In genomic region chr3:48088056-48088748, GRCh38 we compare ENCODE assay signal across 8 cellular contexts.
DNase-seq lines count a peak whose midpoint lies in the region; ATAC-seq, FAIRE-seq and TF ChIP-seq lines count a peak whose summit lies in the region.

No MANE protein-coding gene starts in this region.

- H3K9me1 ChIP-seq in K562 (ENCODE audit: control insufficient read depth, insufficient read depth, low read length), result no peaks in the 10 kb centered on the region

- CTCF ChIA-PET in OCI-LY7 (lab: Charles Lee; ENCODE audit: unreplicated experiment), result no interaction called here
- CTCF ChIA-PET in K562 (lab: Yijun Ruan, JAX; ENCODE audit: low intra/inter-chr PET ratio), result no interaction called here

- H4K20me1 ChIP-seq in OCI-LY7 (ENCODE audit: insufficient read depth, low read length), result peaks cover 5% of the 10 kb centered on the region; the same call in 1 of the 2 replicates
- 0 out of 2 replicates have a peak, but pooled peaks cover 6% of the 10 kb centered on the region for H4K20me1 ChIP-seq in K562 (replicated peaks; ENCODE audit: control insufficient read depth, insufficient read depth, low read length)

- H3K4me2 ChIP-seq in OCI-LY7 (ENCODE audit: low read length) (peak overlapping the region; percentile 87), K562 (ENCODE audit: insufficient read depth, low read length) (peak overlapping the region; percentile 99)

- no TSS peak for BruUV-seq in OCI-LY7 (replicated peaks; lab: Mats Ljungman, UMichigan)
- no TSS peak for BruUV-seq in K562 (replicated peaks; lab: Mats Ljungman, UMichigan)

- H3K79me2 ChIP-seq in OCI-LY7 (ENCODE audit: insufficient read depth, low read depth, low read length) (peaks cover 23% of the 10 kb centered on the region; the same call in 1 of the 2 replicates), K562 (ENCODE audit: control insufficient read depth, insufficient read depth, low read length) (peaks cover 59% of the 10 kb centered on the region)

- intact Hi-C loops in OCI-LY7 (cut with micrococcal nuclease; ENCODE audit: unreplicated experiment), result loop anchor here (1.0 to 10.0 kb wide), 3 partner anchors 64 to 575 kb away; partner anchors contain the start of genes ATRIP, CCDC51, ELP6 and TMA7
- intact Hi-C loops in K562 (cut with micrococcal nuclease), result loop anchor here (5.0 kb wide), 3 partner anchors 69 to 96 kb away; partner anchors contain the start of gene MAP4

- H3K27me3 ChIP-seq in K562 (ENCODE audit: control insufficient read depth in 2 of 2, insufficient read depth in 2 of 2, low read length in 2 of 2), result no peaks in the 10 kb centered on the region

- H3K4me3 Mint-ChIP-seq in HFFc6 (peak overlapping the region; percentile 98), immature natural killer cell (peak overlapping the region; percentile 91 to 98 (median 95))

- TF ChIP-seq CTCF in HFFc6 (IDR thresholded peaks at IDR 0.05) (no peak), OCI-LY7 (conservative IDR thresholded peaks at IDR 0.05; ENCODE audit: low read length) (no peak), K562 (IDR thresholded peaks at IDR 0.05 in 2 of 3, conservative IDR thresholded peaks at IDR 0.05 in 1 of 3; ENCODE audit: insufficient read depth in 2 of 3, low read depth in 1 of 3, low read length in 3 of 3) (0 out of 6 replicates have a peak, but pooled peaks of 1 of the 3 experiments have one; percentile 5)

- peak; percentile 35 for ATAC-seq in K562

- H3K9me2 ChIP-seq in OCI-LY7 (ENCODE audit: insufficient read depth, low read length), result no peaks in the 10 kb centered on the region

- in situ Hi-C loops in K562 (cut with MboI), result no loop called here

- under 1% methylated on average over 39 of the region's 40 CpGs for whole genome bisulfite sequencing in K562 (ENCODE audit: insufficient coverage, low coverage, missing lambda C conversion rate)

- H2AFZ ChIP-seq in OCI-LY7 (ENCODE audit: low read length) (peak overlapping the region; percentile 34; the same call in 1 of the 2 replicates), K562 (ENCODE audit: low read depth, low read length) (peak overlapping the region; percentile 99)

- H3K27me3 Mint-ChIP-seq in HFFc6 (ENCODE audit: insufficient read depth), result peaks cover 6% of the 10 kb centered on the region
- peaks cover 3 to 5% (median 4%) of the 10 kb centered on the region in 3 donors for H3K27me3 Mint-ChIP-seq in immature natural killer cell (ENCODE audit: low read depth in 3 of 3)

- H3K4me3 ChIP-seq in OCI-LY7 (ENCODE audit: low read depth, low read length, poor library complexity, severe bottlenecking) (peak overlapping the region; percentile 83), K562 (peak overlapping the region; percentile 95)

- H3K9me3 Mint-ChIP-seq in HFFc6 (no peaks in the 10 kb centered on the region), immature natural killer cell (no peaks in the 10 kb centered on the region)

- DNase-seq in NCI-H526 (lab: John Stamatoyannopoulos, UW), result peak; percentile 38 to 46
- no peak for DNase-seq in NCI-H526 treated with DMSO at 0.1 percent for 48 hours (lab: John Stamatoyannopoulos, UW)
- no peak for DNase-seq in HFFc6
- DNase-seq in OCI-LY7 (ENCODE audit: low spot score), result peak; percentile 39
- DNase-seq in K562 (ENCODE audit: extremely low read depth in 1 of 4, low spot score in 3 of 4), result peak; percentile 53 to 73 (median 68)
- DNase-seq in immature natural killer cell, result peak in 2 of 3 donors; percentile 4 to 6
- DNase-seq in stimulated activated CD8-positive, alpha-beta memory T cell treated with anti-CD3 and anti-CD28 coated beads, Interleukin-7, amount 100 ng/mL, for 48 hours (ENCODE audit: extremely low read depth in 1 of 2, low read depth in 1 of 2), result peak; percentile 1 to 6
- DNase-seq in DMS153 (lab: John Stamatoyannopoulos, UW), result no peak

- peaks cover 23% of the 10 kb centered on the region for H3K36me3 Mint-ChIP-seq in HFFc6 (ENCODE audit: low read depth)
- H3K36me3 Mint-ChIP-seq in immature natural killer cell, result peaks cover 0 to 3% (median 0%) of the 10 kb centered on the region in 3 donors

- H3K9ac ChIP-seq in K562 (ENCODE audit: insufficient read depth in 1 of 2, low read depth in 2 of 2, low read length in 2 of 2), result peak overlapping the region; percentile 94 to 99

- H3K9me3 ChIP-seq in OCI-LY7 (ENCODE audit: low read length) (no peaks in the 10 kb centered on the region), K562 (replicated peaks; ENCODE audit: control insufficient read depth, insufficient read depth, low read depth, low read length) (no peaks in the 10 kb centered on the region)

- peak; percentile 40 for FAIRE-seq in K562 (lab: Jason Lieb, UNC)

- TF ChIP-seq RAD21 in K562 (CRISPR knock-in tag; conservative IDR thresholded peaks at IDR 0.05 in 1 of 2, IDR thresholded peaks at IDR 0.05 in 1 of 2), result no peak

- POLR2A ChIA-PET in OCI-LY7 (lab: Charles Lee), result interaction anchor here (0.6 to 0.8 kb wide), 2 partner anchors 95 to 277 kb away, joined by 3 to 4 read pairs; no protein-coding TSS in a partner anchor
- POLR2A ChIA-PET in K562 (lab: Yijun Ruan, JAX), result interaction anchor here (0.5 to 4.5 kb wide), 17 partner anchors 8 to 215 kb away, joined by 3 to 40 read pairs (median 4); no protein-coding TSS in a partner anchor

- no peak for TF ChIP-seq POLR2A in K562 (conservative IDR thresholded peaks at IDR 0.05)

- H3K4me1 ChIP-seq in OCI-LY7 (ENCODE audit: insufficient read depth, low read length, poor library complexity, severe bottlenecking), result peaks cover 19% of the 10 kb centered on the region
- peaks cover 14 to 25% of the 10 kb centered on the region in 2 experiments for H3K4me1 ChIP-seq in K562 (replicated peaks in 1 of 2; ENCODE audit: control insufficient read depth in 2 of 2, insufficient read depth in 2 of 2, low read length in 2 of 2)

- peak overlapping the region; percentile 81 for H3K27ac ChIP-seq in OCI-LY7 (ENCODE audit: low read depth, low read length, poor library complexity, severe bottlenecking)
- peak overlapping the region; percentile 97 for H3K27ac ChIP-seq in K562 (ENCODE audit: extremely low read depth, low read depth, low read length)

- H3K27ac Mint-ChIP-seq in HFFc6 (peak overlapping the region; percentile 100), immature natural killer cell (peak overlapping the region; percentile 76 to 98 (median 96))

- no peak for TF ChIP-seq EP300 in K562 (IDR thresholded peaks at IDR 0.05; ENCODE audit: low read length)

- peaks cover 44% of the 10 kb centered on the region for H3K4me1 Mint-ChIP-seq in HFFc6 (ENCODE audit: low read depth)
- peaks cover 19 to 33% of the 10 kb centered on the region in 2 donors for H3K4me1 Mint-ChIP-seq in immature natural killer cell

- peaks cover 9% of the 10 kb centered on the region; the same call in 1 of the 2 replicates for H3K36me3 ChIP-seq in OCI-LY7 (ENCODE audit: insufficient read depth, low read length)
- peaks cover 18% of the 10 kb centered on the region; the same call in 2 of the 3 replicates for H3K36me3 ChIP-seq in K562 (ENCODE audit: control insufficient read depth, insufficient read depth, low read length)

TF ChIP-seq in K562, 482 proteins besides CTCF, POLR2A, EP300 and RAD21 (continues in another document):
- TF ChIP-seq NCOA6 (IDR thresholded peaks at IDR 0.05), result peak; percentile 57; the same call in 1 of the 2 replicates
- TF ChIP-seq, protein P1, sequence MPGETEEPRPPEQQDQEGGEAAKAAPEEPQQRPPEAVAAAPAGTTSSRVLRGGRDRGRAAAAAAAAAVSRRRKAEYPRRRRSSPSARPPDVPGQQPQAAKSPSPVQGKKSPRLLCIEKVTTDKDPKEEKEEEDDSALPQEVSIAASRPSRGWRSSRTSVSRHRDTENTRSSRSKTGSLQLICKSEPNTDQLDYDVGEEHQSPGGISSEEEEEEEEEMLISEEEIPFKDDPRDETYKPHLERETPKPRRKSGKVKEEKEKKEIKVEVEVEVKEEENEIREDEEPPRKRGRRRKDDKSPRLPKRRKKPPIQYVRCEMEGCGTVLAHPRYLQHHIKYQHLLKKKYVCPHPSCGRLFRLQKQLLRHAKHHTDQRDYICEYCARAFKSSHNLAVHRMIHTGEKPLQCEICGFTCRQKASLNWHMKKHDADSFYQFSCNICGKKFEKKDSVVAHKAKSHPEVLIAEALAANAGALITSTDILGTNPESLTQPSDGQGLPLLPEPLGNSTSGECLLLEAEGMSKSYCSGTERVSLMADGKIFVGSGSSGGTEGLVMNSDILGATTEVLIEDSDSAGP (CRISPR knock-in tag; IDR thresholded peaks at IDR 0.05), result no peak
- no peak for TF ChIP-seq ZBED1 (IDR thresholded peaks at IDR 0.05)
- no peak for TF ChIP-seq ZFP30 (CRISPR knock-in tag; IDR thresholded peaks at IDR 0.05; ENCODE audit: borderline replicate concordance)
- TF ChIP-seq ZNF263 (CRISPR knock-in tag; IDR thresholded peaks at IDR 0.05; ENCODE audit: borderline replicate concordance), result no peak
- no peak for TF ChIP-seq ZNF143 (CRISPR knock-in tag; IDR thresholded peaks at IDR 0.05)
- no peak for TF ChIP-seq ATF2 (CRISPR knock-in tag; IDR thresholded peaks at IDR 0.05)
- peak; percentile 84 for TF ChIP-seq ZBTB7A (IDR thresholded peaks at IDR 0.05; ENCODE audit: borderline replicate concordance, control insufficient read depth, low read depth, low read length)
- TF ChIP-seq ZNF76 (CRISPR knock-in tag; IDR thresholded peaks at IDR 0.05; ENCODE audit: borderline replicate concordance), result no peak
- TF ChIP-seq CBFB (CRISPR knock-in tag; IDR thresholded peaks at IDR 0.05), result no peak
- no peak for TF ChIP-seq GABPB2 (CRISPR knock-in tag; conservative IDR thresholded peaks at IDR 0.05)
- no peak for TF ChIP-seq HIVEP1 (CRISPR knock-in tag; IDR thresholded peaks at IDR 0.05)
- TF ChIP-seq, protein P2, sequence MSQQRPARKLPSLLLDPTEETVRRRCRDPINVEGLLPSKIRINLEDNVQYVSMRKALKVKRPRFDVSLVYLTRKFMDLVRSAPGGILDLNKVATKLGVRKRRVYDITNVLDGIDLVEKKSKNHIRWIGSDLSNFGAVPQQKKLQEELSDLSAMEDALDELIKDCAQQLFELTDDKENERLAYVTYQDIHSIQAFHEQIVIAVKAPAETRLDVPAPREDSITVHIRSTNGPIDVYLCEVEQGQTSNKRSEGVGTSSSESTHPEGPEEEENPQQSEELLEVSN (IDR thresholded peaks at IDR 0.05; ENCODE audit: borderline replicate concordance in 1 of 2, extremely low read depth in 1 of 2, insufficient read depth in 1 of 2, insufficient read length in 1 of 2, low read depth in 1 of 2, low read length in 1 of 2, poor library complexity in 1 of 2, severe bottlenecking in 1 of 2), result peak in 1 of 2 experiments; percentile 9

Comparison
In these comparisons a context has a peak if more than half of its experiments do, and no peak if none do; other contexts are left out.
1. DNase-seq: peak in NCI-H526 (2 of 2), OCI-LY7 (single experiment), K562 (4 of 4), immature natural killer cell (2 of 3) and stimulated activated CD8-positive, alpha-beta memory T cell treated with anti-CD3 and anti-CD28 coated beads, Interleukin-7, amount 100 ng/mL, for 48 hours (2 of 2); none in NCI-H526 treated with DMSO at 0.1 percent for 48 hours (single experiment), HFFc6 (single experiment) and DMS153 (single experiment).